In genomic region chr3:25901796-25902195, GRCh38 we compare ENCODE assay signal across 22 cellular contexts.
DNase-seq lines count a peak whose midpoint lies in the region; ATAC-seq and TF ChIP-seq lines count a peak whose summit lies in the region.
"Had no signal": no experiment of that assay in that cellular context is flagged by ENCODE, and none has a peak within 500 bp of the region (broad histone marks: within the 10 kb centered on the region; RNA-seq: fewer than 3 reads in every experiment).

No MANE protein-coding gene starts in this region.

- POLR2A ChIA-PET in CD4-positive, alpha-beta T cell (lab: Charles Lee): no interaction called here
- POLR2A ChIA-PET in naive thymus-derived CD4-positive, alpha-beta T cell (lab: Charles Lee): no interaction called here

- peak; percentile 69 for ATAC-seq in CD4-positive, alpha-beta T cell (ENCODE audit: poor library complexity)
- ATAC-seq in T-helper 17 cell: peak; percentile 88
- peak; percentile 47 for ATAC-seq in naive thymus-derived CD4-positive, alpha-beta T cell
- ATAC-seq in GM18867 (IDR thresholded peaks at IDR 0.05; ENCODE audit: unreplicated experiment): no peak
- no peak for ATAC-seq in stimulated activated memory B cell treated with anti-CD40 and anti-IgM and Interleukin-4, amounts not matched to agents 10 μg/mL and 1 μg/mL and 100 μg/mL, for 72 hours

- no peak overlapping the region for H3K27ac ChIP-seq in CD4-positive, alpha-beta T cell (ENCODE audit: low read depth, low read length)
- no peak overlapping the region for H3K27ac ChIP-seq in naive thymus-derived CD4-positive, alpha-beta T cell (ENCODE audit: low read depth, low read length)
- H3K27ac ChIP-seq in tibial nerve: no peak overlapping the region
- H3K27ac ChIP-seq: C4-2B had no signal

- TF ChIP-seq CTCF in CD4-positive, alpha-beta T cell (IDR thresholded peaks at IDR 0.05): no peak
- TF ChIP-seq CTCF in tibial nerve (IDR thresholded peaks at IDR 0.05): no peak

- 85 to 88% methylated on average over 2 of the region's 2 CpGs for WGBS in tibial nerve, 2 donors

- no peak for TF ChIP-seq POLR2A in tibial nerve (IDR thresholded peaks at IDR 0.05)

- H3K27me3 Mint-ChIP-seq in CD4-positive, alpha-beta T cell: peaks cover 6% of the 10 kb centered on the region
- no peaks in the 10 kb centered on the region for H3K27me3 Mint-ChIP-seq in T-helper 17 cell
- peaks cover 0 to 8% (median 0%) of the 10 kb centered on the region in 5 donors for H3K27me3 Mint-ChIP-seq in naive thymus-derived CD4-positive, alpha-beta T cell
- no peaks in the 10 kb centered on the region for H3K27me3 Mint-ChIP-seq in stimulated activated memory B cell treated with anti-CD40 and anti-IgM and Interleukin-4, amounts not matched to agents 10 μg/mL and 1 μg/mL and 100 μg/mL, for 72 hours

- H3K4me3 Mint-ChIP-seq in CD4-positive, alpha-beta T cell: peak overlapping the region; percentile 36
- H3K4me3 Mint-ChIP-seq in T-helper 17 cell: peak overlapping the region; percentile 63
- H3K4me3 Mint-ChIP-seq in naive thymus-derived CD4-positive, alpha-beta T cell: peak overlapping the region in 5 of 10 donors; percentile 36 to 53 (median 41)
- no peak overlapping the region for H3K4me3 Mint-ChIP-seq in stimulated activated memory B cell treated with anti-CD40 and anti-IgM and Interleukin-4, amounts not matched to agents 10 μg/mL and 1 μg/mL and 100 μg/mL, for 72 hours

- H3K9me3 ChIP-seq in CD4-positive, alpha-beta T cell (ENCODE audit: control insufficient read depth, low read length): no peaks in the 10 kb centered on the region
- H3K9me3 ChIP-seq in T-helper 17 cell (ENCODE audit: control insufficient read depth, low read length, poor library complexity, severe bottlenecking) (no peaks in the 10 kb centered on the region), tibial nerve (no peaks in the 10 kb centered on the region)
- no peaks in the 10 kb centered on the region for H3K9me3 ChIP-seq in naive thymus-derived CD4-positive, alpha-beta T cell (ENCODE audit: control insufficient read depth in 2 of 3, low read length in 3 of 3)
- H3K9me3 ChIP-seq: Caco-2, SK-N-SH had no signal

- H3K36me3 ChIP-seq in naive thymus-derived CD4-positive, alpha-beta T cell (ENCODE audit: control insufficient read depth in 2 of 3, insufficient read depth in 3 of 3, low read length in 3 of 3): no peaks in the 10 kb centered on the region
- no peaks in the 10 kb centered on the region for H3K36me3 ChIP-seq in tibial nerve

- H3K9me3 Mint-ChIP-seq in CD4-positive, alpha-beta T cell: no peaks in the 10 kb centered on the region
- H3K9me3 Mint-ChIP-seq in naive thymus-derived CD4-positive, alpha-beta T cell: peaks cover 0 to 7% (median 0%) of the 10 kb centered on the region in 11 donors
- no peaks in the 10 kb centered on the region for H3K9me3 Mint-ChIP-seq in stimulated activated memory B cell treated with anti-CD40 and anti-IgM and Interleukin-4, amounts not matched to agents 10 μg/mL and 1 μg/mL and 100 μg/mL, for 72 hours

- peaks cover 27% of the 10 kb centered on the region for H3K4me1 Mint-ChIP-seq in CD4-positive, alpha-beta T cell (ENCODE audit: low read depth)
- H3K4me1 Mint-ChIP-seq in T-helper 17 cell: peaks cover 26% of the 10 kb centered on the region
- peaks cover 6 to 24% (median 17%) of the 10 kb centered on the region in 7 donors for H3K4me1 Mint-ChIP-seq in naive thymus-derived CD4-positive, alpha-beta T cell
- no peaks in the 10 kb centered on the region for H3K4me1 Mint-ChIP-seq in stimulated activated memory B cell treated with anti-CD40 and anti-IgM and Interleukin-4, amounts not matched to agents 10 μg/mL and 1 μg/mL and 100 μg/mL, for 72 hours

- DNase-seq in CD4-positive, alpha-beta T cell: peak in 1 of 10 experiments; percentile 5
- DNase-seq in G401 (ENCODE audit: low spot score): peak; percentile 10
- no peak for DNase-seq in T-helper 17 cell
- DNase-seq in naive thymus-derived CD4-positive, alpha-beta T cell: peak in 6 of 9 donors; percentile 13 to 51 (median 32)
- DNase-seq in tibial nerve (ENCODE audit: low spot score in 2 of 2): no peak
- DNase-seq: Caco-2, DMS153, EL, GOT3, KBM-7, MV-4-11, NCI-H1417, NCI-H187, NCI-H2107, NCI-H510A treated with DMSO at 0.1 percent for 48 hours, NCI-H82, OCI-M1, SHP77, SK-N-SH had no signal

- H3K27ac Mint-ChIP-seq in CD4-positive, alpha-beta T cell: no peak overlapping the region
- peak overlapping the region; percentile 87 for H3K27ac Mint-ChIP-seq in T-helper 17 cell
- no peak overlapping the region for H3K27ac Mint-ChIP-seq in naive thymus-derived CD4-positive, alpha-beta T cell
- H3K27ac Mint-ChIP-seq in stimulated activated memory B cell treated with anti-CD40 and anti-IgM and Interleukin-4, amounts not matched to agents 10 μg/mL and 1 μg/mL and 100 μg/mL, for 72 hours: no peak overlapping the region

- in situ Hi-C loops in G401 (cut with HindIII; ENCODE audit: low sequenced_read_pairs): no loop called here

- CTCF ChIA-PET in CD4-positive, alpha-beta T cell (lab: Charles Lee): no interaction called here
- CTCF ChIA-PET in naive thymus-derived CD4-positive, alpha-beta T cell (lab: Charles Lee): no interaction called here

- intact Hi-C loops in CD4-positive, alpha-beta T cell (cut with DNase I, micrococcal nuclease): no loop called here
- intact Hi-C loops in naive thymus-derived CD4-positive, alpha-beta T cell (cut with micrococcal nuclease): no loop called here

- peaks cover 0 to 15% of the 10 kb centered on the region in 2 donors for H3K4me1 ChIP-seq in naive thymus-derived CD4-positive, alpha-beta T cell (ENCODE audit: control insufficient read depth in 2 of 2, insufficient read depth in 2 of 2, low read length in 2 of 2)
- no peaks in the 10 kb centered on the region for H3K4me1 ChIP-seq in tibial nerve
- H3K4me1 ChIP-seq: Caco-2 had no signal

- H3K36me3 Mint-ChIP-seq in CD4-positive, alpha-beta T cell (ENCODE audit: low read depth): no peaks in the 10 kb centered on the region
- peaks cover 3% of the 10 kb centered on the region for H3K36me3 Mint-ChIP-seq in T-helper 17 cell (ENCODE audit: low read depth)
- no peaks in the 10 kb centered on the region for H3K36me3 Mint-ChIP-seq in naive thymus-derived CD4-positive, alpha-beta T cell
- H3K36me3 Mint-ChIP-seq in stimulated activated memory B cell treated with anti-CD40 and anti-IgM and Interleukin-4, amounts not matched to agents 10 μg/mL and 1 μg/mL and 100 μg/mL, for 72 hours: no peaks in the 10 kb centered on the region

- H3K4me3 ChIP-seq in naive thymus-derived CD4-positive, alpha-beta T cell (ENCODE audit: low read length): no peak overlapping the region
- no peak overlapping the region for H3K4me3 ChIP-seq in tibial nerve

- H3K27me3 ChIP-seq in CD4-positive, alpha-beta T cell (ENCODE audit: control insufficient read depth, insufficient read depth, low read length): no peaks in the 10 kb centered on the region
- H3K27me3 ChIP-seq in naive thymus-derived CD4-positive, alpha-beta T cell (ENCODE audit: control insufficient read depth in 2 of 2, insufficient read depth in 2 of 2, low read length in 2 of 2): no peaks in the 10 kb centered on the region
- no peaks in the 10 kb centered on the region for H3K27me3 ChIP-seq in tibial nerve

- no peak for TF ChIP-seq EP300 in tibial nerve (IDR thresholded peaks at IDR 0.05)

Comparison
In these comparisons a context has a peak if more than half of its experiments do, and no peak if none do; other contexts are left out.
1. ATAC-seq: peak in CD4-positive, alpha-beta T cell (single experiment), T-helper 17 cell (single experiment) and naive thymus-derived CD4-positive, alpha-beta T cell (single experiment); none in GM18867 (single experiment) and stimulated activated memory B cell treated with anti-CD40 and anti-IgM and Interleukin-4, amounts not matched to agents 10 μg/mL and 1 μg/mL and 100 μg/mL, for 72 hours (single experiment).
2. DNase-seq: peak in G401 (single experiment) and naive thymus-derived CD4-positive, alpha-beta T cell (6 of 9); none in T-helper 17 cell (0 of 3) and tibial nerve (0 of 2).